ENCODE assay signal across 7 cellular contexts in the genomic region with DNA sequence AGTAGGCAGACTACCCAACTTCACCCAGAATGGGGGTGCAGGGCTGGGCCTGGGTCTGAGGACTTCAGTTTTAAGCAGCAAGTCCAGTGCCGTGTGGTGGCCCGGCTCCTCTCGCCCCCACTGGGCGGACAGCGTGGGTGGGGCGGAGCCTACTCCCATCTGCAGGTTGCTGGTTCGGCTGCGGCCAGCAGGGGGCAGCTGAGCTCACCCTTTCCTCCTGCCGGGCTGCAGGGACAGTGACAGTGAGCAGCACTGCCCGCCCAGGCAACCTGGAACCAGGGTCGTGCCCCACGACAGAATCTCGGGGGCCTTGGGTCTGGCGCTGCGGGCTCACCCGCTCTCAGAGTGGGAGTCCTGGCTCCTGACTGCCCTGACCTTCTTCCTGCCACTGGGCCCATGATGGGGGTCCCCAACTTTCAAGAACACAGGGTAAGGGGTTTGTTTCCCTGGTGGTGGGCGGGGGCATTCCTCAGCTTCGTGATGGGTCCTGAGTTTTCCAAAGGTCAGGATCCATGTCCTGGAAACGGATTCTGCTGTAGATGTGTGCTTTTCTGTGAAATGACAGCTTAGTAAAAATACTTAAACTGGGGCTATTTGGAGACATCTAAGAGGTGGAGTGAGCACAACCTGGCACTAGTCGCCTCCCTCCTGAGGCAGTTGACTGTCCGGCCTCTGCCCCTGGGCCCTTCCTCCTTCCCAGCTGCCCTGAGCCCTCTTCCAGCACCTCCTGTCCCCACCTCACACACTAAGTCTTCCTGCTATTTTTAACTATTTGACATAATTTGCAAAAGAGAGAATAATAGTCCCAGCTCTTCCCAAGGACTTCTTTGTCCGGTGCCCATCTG. TPM values are rescaled to one million over a fixed set of nuclear protein-coding genes. Genes with fewer than 3 reads are reported as not detected.
DNase-seq lines count a peak whose midpoint lies in the region; ATAC-seq and TF ChIP-seq lines count a peak whose summit lies in the region.

No MANE protein-coding gene starts in this region.

- peak; percentile 56 for DNase-seq in NCI-H748 treated with DMSO at 0.1 percent for 48 hours (lab: John Stamatoyannopoulos, UW)
- peak; percentile 85 to 87 for DNase-seq in activated CD8-positive, alpha-beta memory T cell treated with anti-CD3 and anti-CD28 coated beads for 1 hour (ENCODE audit: extremely low read depth in 1 of 2, low read depth in 1 of 2)
- DNase-seq in effector CD4-positive, alpha-beta T cell, result peak; percentile 88
- peak; percentile 98 for DNase-seq in mesenteric fat pad (ENCODE audit: low spot score)
- DNase-seq in stimulated activated CD8-positive, alpha-beta memory T cell treated with anti-CD3 and anti-CD28 coated beads, Interleukin-15, amount 100 ng/mL, for 1 hour (ENCODE audit: low read depth), result peak; percentile 85

- TF ChIP-seq CTCF in GM12873 (IDR thresholded peaks at IDR 0.05; ENCODE audit: insufficient read depth, low read depth, low read length, missing control alignments), result peak; percentile 97

- ATAC-seq in HG03097 (IDR thresholded peaks at IDR 0.05; ENCODE audit: low FRiP score, unreplicated experiment), result peak; percentile 31

RNA-seq across cellular contexts. Expression of a gene that starts 6.0 kb away (rescaled TPM):
- total RNA-seq in mesenteric fat pad, result 1,527 TPM

RNA-seq across cellular contexts. Expression of a gene that starts 30.1 kb away (rescaled TPM):
- 44.0 TPM for total RNA-seq in mesenteric fat pad

RNA-seq across cellular contexts. Expression of a gene that starts 34.1 kb away (rescaled TPM):
- 8.7 TPM for total RNA-seq in mesenteric fat pad

Comparison
In these comparisons a context has a peak if more than half of its experiments do, and no peak if none do; other contexts are left out.
1. Peak in every context shown above with its lines: DNase-seq and ATAC-seq.